ENCODE assay signal across 2 cellular contexts in the genomic region with DNA sequence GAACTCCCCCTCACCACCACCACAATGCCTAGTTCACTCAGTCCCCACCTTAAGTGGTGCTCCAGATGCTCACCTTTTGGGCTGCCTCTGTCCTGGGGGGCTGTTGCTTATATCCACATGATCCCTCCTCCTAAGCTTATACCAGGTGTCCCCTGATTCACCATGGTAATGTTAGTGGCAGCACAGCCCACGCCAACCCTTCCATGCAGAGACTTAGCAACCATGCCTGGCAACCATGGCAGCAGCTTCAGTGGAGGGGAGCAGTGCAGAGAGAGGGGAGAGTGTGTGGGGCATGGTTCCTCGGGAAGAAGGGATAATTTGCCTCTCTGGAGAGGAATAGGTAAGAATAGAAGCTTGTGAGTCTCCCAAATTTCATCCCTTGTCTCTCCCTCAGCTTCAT.
TF ChIP-seq lines count a peak whose summit lies in the region.

No MANE protein-coding gene starts in this region.

TF ChIP-seq in IMR-90, 13 proteins besides CTCF, POLR2A, EP300 and RAD21:
- TF ChIP-seq BHLHE40 (IDR thresholded peaks at IDR 0.05; ENCODE audit: low read depth, low read length) (no peak), CHD1 (IDR thresholded peaks at IDR 0.05; ENCODE audit: low read depth, low read length) (no peak)

TF ChIP-seq in K562, 482 proteins besides CTCF, POLR2A, EP300 and RAD21:
- TF ChIP-seq POLR3G (IDR thresholded peaks at IDR 0.05; ENCODE audit: extremely low read depth, insufficient read length, insufficient replicate concordance) (no peak), ARID1B (IDR thresholded peaks at IDR 0.05) (no peak), PTTG1 (tag; IDR thresholded peaks at IDR 0.05; ENCODE audit: low read depth) (no peak), ZNF263 (CRISPR knock-in tag; IDR thresholded peaks at IDR 0.05; ENCODE audit: borderline replicate concordance) (no peak), CAMTA2 (CRISPR knock-in tag; conservative IDR thresholded peaks at IDR 0.05) (no peak), ZNF764 (CRISPR knock-in tag; IDR thresholded peaks at IDR 0.05; ENCODE audit: low read depth) (no peak), MEIS2 (IDR thresholded peaks at IDR 0.05; ENCODE audit: partially characterized antibody) (no peak), CBFB (CRISPR knock-in tag; IDR thresholded peaks at IDR 0.05) (no peak), HES1 (IDR thresholded peaks at IDR 0.05; ENCODE audit: low read depth) (no peak), ZNF12 (CRISPR knock-in tag; IDR thresholded peaks at IDR 0.05) (no peak), GABPB2 (CRISPR knock-in tag; conservative IDR thresholded peaks at IDR 0.05) (no peak), RBM25 (IDR thresholded peaks at IDR 0.05; ENCODE audit: low read depth, low read length, severe bottlenecking) (no peak), MTA2 (IDR thresholded peaks at IDR 0.05; ENCODE audit: low read depth) (no peak), SRSF7 (optimal IDR thresholded peaks at IDR 0.05; ENCODE audit: low read depth, low read length) (no peak), SFPQ (IDR thresholded peaks at IDR 0.05; ENCODE audit: low read depth, low read length) (no peak), THRA (IDR thresholded peaks at IDR 0.05) (no peak), ETV1 (tag; conservative IDR thresholded peaks at IDR 0.05; ENCODE audit: low read depth) (no peak)
- TF ChIP-seq, protein P1, sequence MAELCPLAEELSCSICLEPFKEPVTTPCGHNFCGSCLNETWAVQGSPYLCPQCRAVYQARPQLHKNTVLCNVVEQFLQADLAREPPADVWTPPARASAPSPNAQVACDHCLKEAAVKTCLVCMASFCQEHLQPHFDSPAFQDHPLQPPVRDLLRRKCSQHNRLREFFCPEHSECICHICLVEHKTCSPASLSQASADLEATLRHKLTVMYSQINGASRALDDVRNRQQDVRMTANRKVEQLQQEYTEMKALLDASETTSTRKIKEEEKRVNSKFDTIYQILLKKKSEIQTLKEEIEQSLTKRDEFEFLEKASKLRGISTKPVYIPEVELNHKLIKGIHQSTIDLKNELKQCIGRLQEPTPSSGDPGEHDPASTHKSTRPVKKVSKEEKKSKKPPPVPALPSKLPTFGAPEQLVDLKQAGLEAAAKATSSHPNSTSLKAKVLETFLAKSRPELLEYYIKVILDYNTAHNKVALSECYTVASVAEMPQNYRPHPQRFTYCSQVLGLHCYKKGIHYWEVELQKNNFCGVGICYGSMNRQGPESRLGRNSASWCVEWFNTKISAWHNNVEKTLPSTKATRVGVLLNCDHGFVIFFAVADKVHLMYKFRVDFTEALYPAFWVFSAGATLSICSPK (IDR thresholded peaks at IDR 0.05; ENCODE audit: borderline replicate concordance) = no peak
